30 cellular contexts compared by ENCODE assay signal in genomic region chr1:236860096-236860495, GRCh38.
"Had no signal": no experiment of that assay in that cellular context is flagged by ENCODE, and none has a peak within 500 bp of the region (broad histone marks: within the 10 kb centered on the region; RNA-seq: fewer than 3 reads in every experiment).

No MANE protein-coding gene starts in this region.

- H3K27me3 ChIP-seq: body of pancreas, colonic mucosa, esophagus muscularis mucosa had no signal

- H3K4me1 ChIP-seq: colonic mucosa had no signal

- DNase-seq: activated B cell treated with CpG ODN at 0.5 μM for 24 hours; activated CD4-positive, alpha-beta memory T cell treated with anti-CD3 and anti-CD28 coated beads for 36 hours; activated CD4-positive, alpha-beta T cell treated with anti-CD3 and anti-CD28 coated beads for 36 hours; activated CD4-positive, alpha-beta T cell treated with anti-CD3 and anti-CD28 coated beads, Interleukin-2, amount 10 ng/mL, durations not matched to agents 24 days and 14 days; activated CD4-positive, CD25-positive, alpha-beta regulatory T cell treated with anti-CD3 and anti-CD28 coated beads, Interleukin-2, amount 50 U/mL, for 72 hours; activated CD8-positive, alpha-beta memory T cell treated with anti-CD3 and anti-CD28 coated beads, Interleukin-2, amount 10 ng/mL, durations not matched to agents 7 days and 5 days; activated CD8-positive, alpha-beta memory T cell treated with anti-CD3 and anti-CD28 coated beads, Interleukin-2, amount 50 U/mL, for 4 hours; activated CD8-positive, alpha-beta T cell treated with anti-CD3 and anti-CD28 coated beads, Interleukin-2, amount 10 ng/mL, durations not matched to agents 7 days and 5 days; activated gamma-delta T cell; activated naive CD4-positive, alpha-beta T cell; activated naive CD4-positive, alpha-beta T cell treated with anti-CD3 and anti-CD28 coated beads, Interleukin-2, amount 10 ng/mL, durations not matched to agents 7 days and 5 days; activated naive CD8-positive, alpha-beta T cell treated with anti-CD3 and anti-CD28 coated beads, Interleukin-2, amount 10 ng/mL, durations not matched to agents 7 days and 5 days; activated T-cell treated with anti-CD3 and anti-CD28 coated beads, Interleukin-2, amount 50 U/mL, for 1 hour; activated T-cell treated with anti-CD3 and anti-CD28 coated beads, Interleukin-2, amount 50 U/mL, for 72 hours; amygdala; aorta; body of pancreas; central memory CD4-positive, alpha-beta T cell; cerebellar nuclear complex; colonic mucosa; effector CD8-positive, alpha-beta T cell; erythroblast; foreskin fibroblast; head of caudate nucleus; T-helper 1 cell; T-helper 17 cell; T1000; WERI-Rb-1 had no signal

- H3K9me3 ChIP-seq: body of pancreas, colonic mucosa, esophagus muscularis mucosa had no signal

- ATAC-seq: activated CD8-positive, alpha-beta memory T cell treated with anti-CD3 and anti-CD28 coated beads, Interleukin-2, amount 10 ng/mL, durations not matched to agents 7 days and 5 days; activated CD8-positive, alpha-beta T cell treated with anti-CD3 and anti-CD28 coated beads, Interleukin-2, amount 10 ng/mL, durations not matched to agents 7 days and 5 days; activated naive CD4-positive, alpha-beta T cell treated with anti-CD3 and anti-CD28 coated beads, Interleukin-2, amount 50 U/mL, for 72 hours; activated T-cell treated with anti-CD3 and anti-CD28 coated beads, Interleukin-2, amount 50 U/mL, for 72 hours; body of pancreas; T-helper 17 cell had no signal

- H3K4me3 ChIP-seq: body of pancreas, colonic mucosa, esophagus muscularis mucosa had no signal

- H3K27ac ChIP-seq: colonic mucosa, WERI-Rb-1 had no signal
